23 cellular contexts compared by ENCODE assay signal in the genomic region with DNA sequence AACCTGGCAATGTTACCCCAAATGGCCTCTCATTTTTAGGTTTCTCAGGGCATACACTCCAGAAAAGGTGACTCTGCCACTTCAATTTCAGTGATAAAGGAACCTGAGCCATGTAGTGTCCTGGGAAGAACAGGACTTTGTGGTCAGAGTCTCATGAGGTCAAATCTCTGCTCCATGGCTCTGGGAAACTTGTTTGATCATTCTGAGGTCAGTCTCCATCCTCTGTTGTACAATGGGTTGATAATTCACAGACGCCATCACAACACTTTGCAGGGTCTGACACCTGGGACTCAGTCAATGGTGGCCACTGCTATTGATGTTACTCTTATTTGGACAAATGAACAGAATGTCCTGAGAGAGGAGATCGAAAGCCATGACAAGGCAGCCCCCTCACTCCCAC. TPM values are rescaled to one million over a fixed set of nuclear protein-coding genes. Genes with fewer than 3 reads are reported as not detected.
"Had no signal": no experiment of that assay in that cellular context is flagged by ENCODE, and none has a peak within 500 bp of the region (broad histone marks: within the 10 kb centered on the region; RNA-seq: fewer than 3 reads in every experiment).

No MANE protein-coding gene starts in this region.

- ATAC-seq: activated naive CD4-positive, alpha-beta T cell treated with anti-CD3 and anti-CD28 coated beads, Interleukin-2, amount 50 U/mL, for 72 hours; activated naive CD8-positive, alpha-beta T cell treated with anti-CD3 and anti-CD28 coated beads, Interleukin-2, amount 50 U/mL, for 24 hours; activated T-cell treated with anti-CD3 and anti-CD28 coated beads, Interleukin-2, amount 50 U/mL, for 4 hours; body of pancreas; T-helper 17 cell; WTC11 had no signal

- H3K27ac ChIP-seq: ascending aorta, body of pancreas, PC-9 had no signal

- H3K9me3 Mint-ChIP-seq: activated CD4-positive, alpha-beta T cell treated with anti-CD3 and anti-CD28 coated beads, Interleukin-2, amount 10 ng/mL, durations not matched to agents 24 days and 14 days; activated naive CD4-positive, alpha-beta T cell treated with anti-CD3 and anti-CD28 coated beads, Interleukin-2, amount 50 U/mL, for 72 hours; activated naive CD8-positive, alpha-beta T cell treated with anti-CD3 and anti-CD28 coated beads, Interleukin-2, amount 50 U/mL, for 24 hours; activated T-cell treated with anti-CD3 and anti-CD28 coated beads, Interleukin-2, amount 50 U/mL, for 4 hours; central memory CD8-positive, alpha-beta T cell; WTC11 had no signal

- H3K4me1 ChIP-seq: ascending aorta, body of pancreas had no signal

- H3K4me3 ChIP-seq: ascending aorta, body of pancreas, PC-9 had no signal

- H3K9me3 ChIP-seq: ascending aorta, body of pancreas had no signal

- H3K27me3 Mint-ChIP-seq: activated naive CD8-positive, alpha-beta T cell treated with anti-CD3 and anti-CD28 coated beads, Interleukin-2, amount 50 U/mL, for 24 hours had no signal

- H3K4me1 Mint-ChIP-seq: activated CD4-positive, alpha-beta T cell treated with anti-CD3 and anti-CD28 coated beads, Interleukin-2, amount 10 ng/mL, durations not matched to agents 24 days and 14 days; activated naive CD8-positive, alpha-beta T cell treated with anti-CD3 and anti-CD28 coated beads, Interleukin-2, amount 50 U/mL, for 24 hours; central memory CD8-positive, alpha-beta T cell; T-helper 17 cell had no signal

- H2AFZ ChIP-seq: PC-9 had no signal

- H3K4me2 ChIP-seq: PC-9 had no signal

- H3K27me3 ChIP-seq: ascending aorta, body of pancreas had no signal

- H3K4me3 Mint-ChIP-seq: activated CD4-positive, alpha-beta T cell treated with anti-CD3 and anti-CD28 coated beads, Interleukin-2, amount 10 ng/mL, durations not matched to agents 24 days and 14 days; activated naive CD8-positive, alpha-beta T cell treated with anti-CD3 and anti-CD28 coated beads, Interleukin-2, amount 50 U/mL, for 24 hours; activated T-cell treated with anti-CD3 and anti-CD28 coated beads, Interleukin-2, amount 50 U/mL, for 4 hours; central memory CD8-positive, alpha-beta T cell; T-helper 17 cell; WTC11 had no signal

- H3K27ac Mint-ChIP-seq: activated CD4-positive, alpha-beta T cell treated with anti-CD3 and anti-CD28 coated beads, Interleukin-2, amount 10 ng/mL, durations not matched to agents 24 days and 14 days; activated naive CD8-positive, alpha-beta T cell treated with anti-CD3 and anti-CD28 coated beads, Interleukin-2, amount 50 U/mL, for 24 hours; T-helper 17 cell; WTC11 had no signal

- H3K36me3 Mint-ChIP-seq: activated naive CD4-positive, alpha-beta T cell treated with anti-CD3 and anti-CD28 coated beads, Interleukin-2, amount 50 U/mL, for 72 hours; WTC11 had no signal

- H3K36me3 ChIP-seq: ascending aorta had no signal

- DNase-seq: activated CD4-positive, alpha-beta T cell treated with anti-CD3 and anti-CD28 coated beads for 1 hour; activated CD4-positive, alpha-beta T cell treated with anti-CD3 and anti-CD28 coated beads, Interleukin-2, amount 10 ng/mL, durations not matched to agents 24 days and 14 days; activated CD4-positive, alpha-beta T cell treated with anti-CD3 and anti-CD28 coated beads, Interleukin-2, amount 50 U/mL, for 48 hours; activated CD8-positive, alpha-beta memory T cell treated with anti-CD3 and anti-CD28 coated beads for 24 hours; activated effector memory CD4-positive, alpha-beta T cell treated with anti-CD3 and anti-CD28 coated beads, Interleukin-2, amount 50 U/mL, for 16 hours; activated naive CD4-positive, alpha-beta T cell treated with Interleukin-2 at 50 U/mL for 16 hours; activated naive CD8-positive, alpha-beta T cell treated with anti-CD3 and anti-CD28 coated beads, Interleukin-2, amount 50 U/mL, for 24 hours; activated T-cell treated with anti-CD3 and anti-CD28 coated beads, Interleukin-2, amount 50 U/mL, for 4 hours; amniotic stem cell; Kasumi-1; NCI-H1105 treated with DMSO at 0.1 percent for 48 hours; NCI-H1436 treated with DMSO at 0.1 percent for 48 hours; NCI-H187; NCI-H446; PC-9; SIG-M5; T-helper 17 cell; T-helper 9 cell had no signal

RNA-seq across cellular contexts. Expression of a gene that starts 31.1 kb away (rescaled TPM):
- total RNA-seq: activated CD4-positive, alpha-beta T cell treated with anti-CD3 and anti-CD28 coated beads, Interleukin-2, amount 10 ng/mL, durations not matched to agents 24 days and 14 days; activated naive CD4-positive, alpha-beta T cell treated with anti-CD3 and anti-CD28 coated beads, Interleukin-2, amount 50 U/mL, for 72 hours; PC-9; T-helper 17 cell had no signal

RNA-seq across cellular contexts. Expression of a gene that starts 51.1 kb away (rescaled TPM):
- total RNA-seq: activated CD4-positive, alpha-beta T cell treated with anti-CD3 and anti-CD28 coated beads, Interleukin-2, amount 10 ng/mL, durations not matched to agents 24 days and 14 days; activated naive CD4-positive, alpha-beta T cell treated with anti-CD3 and anti-CD28 coated beads, Interleukin-2, amount 50 U/mL, for 72 hours; activated T-cell treated with anti-CD3 and anti-CD28 coated beads, Interleukin-2, amount 50 U/mL, for 4 hours; ascending aorta; body of pancreas; PC-9; T-helper 17 cell had no signal
